In the genomic region with DNA sequence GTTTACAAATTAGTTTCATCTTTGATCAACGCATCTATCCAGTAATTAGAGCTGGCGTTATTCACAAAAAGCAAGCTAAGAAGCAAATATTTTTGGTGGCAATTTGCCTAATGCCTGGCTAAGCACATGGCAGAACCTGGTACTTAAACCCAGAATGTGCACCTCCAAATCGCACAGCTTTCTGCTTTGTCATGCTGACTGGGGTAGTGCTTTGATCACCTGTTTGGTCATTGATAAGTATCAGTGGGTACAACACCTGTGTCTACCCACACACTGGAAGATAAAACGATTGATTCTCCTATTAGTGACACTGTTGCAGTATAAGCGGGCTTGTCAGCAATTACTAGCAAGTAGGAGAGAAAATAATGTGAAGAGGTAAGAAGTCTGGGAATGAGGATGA, we compare ENCODE assay signal across 1 cellular context.
A peak's percentile ranks its signal among the peaks of the same experiment; 100 is the strongest.
TF ChIP-seq lines count a peak whose summit lies in the region.

No MANE protein-coding gene starts in this region.

TF ChIP-seq in K562, 482 proteins besides CTCF, POLR2A, EP300 and RAD21 (continued from another document and continues in another):
- peak; percentile 60 for TF ChIP-seq MAFF (IDR thresholded peaks at IDR 0.05; ENCODE audit: low read length)
- TF ChIP-seq CBFA2T2 (conservative IDR thresholded peaks at IDR 0.05), result peak; percentile 27; the same call in 1 of the 2 replicates
- TF ChIP-seq TAF9B (IDR thresholded peaks at IDR 0.05; ENCODE audit: partially characterized antibody), result peak; percentile 22
- no peak for TF ChIP-seq ZNF830 (CRISPR knock-in tag; IDR thresholded peaks at IDR 0.05)
- no peak for TF ChIP-seq PYGO2 (tag; IDR thresholded peaks at IDR 0.05)
- TF ChIP-seq ZNF436 (CRISPR knock-in tag; IDR thresholded peaks at IDR 0.05), result no peak
- TF ChIP-seq BCLAF1 (IDR thresholded peaks at IDR 0.05; ENCODE audit: borderline replicate concordance in 1 of 2, control insufficient read depth in 1 of 2, low read depth in 2 of 2, low read length in 1 of 2), result no peak
- TF ChIP-seq HMBOX1 (IDR thresholded peaks at IDR 0.05), result no peak
- no peak for TF ChIP-seq PML (IDR thresholded peaks at IDR 0.05; ENCODE audit: low read length)
- TF ChIP-seq ARID1B (IDR thresholded peaks at IDR 0.05), result peak; percentile 62
- no peak for TF ChIP-seq ID3 (CRISPR knock-in tag; IDR thresholded peaks at IDR 0.05)
- TF ChIP-seq ID3 (tag; IDR thresholded peaks at IDR 0.05), result no peak
- no peak for TF ChIP-seq E2F3 (CRISPR knock-in tag; IDR thresholded peaks at IDR 0.05)
- no peak for TF ChIP-seq NFE2L1 (tag; IDR thresholded peaks at IDR 0.05; ENCODE audit: borderline replicate concordance, low read depth)
- TF ChIP-seq RFX7 (CRISPR knock-in tag; IDR thresholded peaks at IDR 0.05), result no peak
- no peak for TF ChIP-seq ZNF695 (CRISPR knock-in tag; IDR thresholded peaks at IDR 0.05)
- no peak for TF ChIP-seq MYNN (IDR thresholded peaks at IDR 0.05)
- TF ChIP-seq MYNN (CRISPR knock-in tag; IDR thresholded peaks at IDR 0.05), result no peak
- no peak for TF ChIP-seq ZKSCAN8 (CRISPR knock-in tag; IDR thresholded peaks at IDR 0.05)
- TF ChIP-seq, protein P1, sequence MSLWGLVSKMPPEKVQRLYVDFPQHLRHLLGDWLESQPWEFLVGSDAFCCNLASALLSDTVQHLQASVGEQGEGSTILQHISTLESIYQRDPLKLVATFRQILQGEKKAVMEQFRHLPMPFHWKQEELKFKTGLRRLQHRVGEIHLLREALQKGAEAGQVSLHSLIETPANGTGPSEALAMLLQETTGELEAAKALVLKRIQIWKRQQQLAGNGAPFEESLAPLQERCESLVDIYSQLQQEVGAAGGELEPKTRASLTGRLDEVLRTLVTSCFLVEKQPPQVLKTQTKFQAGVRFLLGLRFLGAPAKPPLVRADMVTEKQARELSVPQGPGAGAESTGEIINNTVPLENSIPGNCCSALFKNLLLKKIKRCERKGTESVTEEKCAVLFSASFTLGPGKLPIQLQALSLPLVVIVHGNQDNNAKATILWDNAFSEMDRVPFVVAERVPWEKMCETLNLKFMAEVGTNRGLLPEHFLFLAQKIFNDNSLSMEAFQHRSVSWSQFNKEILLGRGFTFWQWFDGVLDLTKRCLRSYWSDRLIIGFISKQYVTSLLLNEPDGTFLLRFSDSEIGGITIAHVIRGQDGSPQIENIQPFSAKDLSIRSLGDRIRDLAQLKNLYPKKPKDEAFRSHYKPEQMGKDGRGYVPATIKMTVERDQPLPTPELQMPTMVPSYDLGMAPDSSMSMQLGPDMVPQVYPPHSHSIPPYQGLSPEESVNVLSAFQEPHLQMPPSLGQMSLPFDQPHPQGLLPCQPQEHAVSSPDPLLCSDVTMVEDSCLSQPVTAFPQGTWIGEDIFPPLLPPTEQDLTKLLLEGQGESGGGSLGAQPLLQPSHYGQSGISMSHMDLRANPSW (CRISPR knock-in tag; IDR thresholded peaks at IDR 0.05), result no peak
- TF ChIP-seq TOE1 (IDR thresholded peaks at IDR 0.05; ENCODE audit: borderline replicate concordance), result no peak
- TF ChIP-seq TOE1 (CRISPR knock-in tag; IDR thresholded peaks at IDR 0.05; ENCODE audit: borderline replicate concordance, low read depth), result no peak
- no peak for TF ChIP-seq SRSF9 (IDR thresholded peaks at IDR 0.05; ENCODE audit: borderline replicate concordance, low read depth, low read length)
- TF ChIP-seq, protein P2, sequence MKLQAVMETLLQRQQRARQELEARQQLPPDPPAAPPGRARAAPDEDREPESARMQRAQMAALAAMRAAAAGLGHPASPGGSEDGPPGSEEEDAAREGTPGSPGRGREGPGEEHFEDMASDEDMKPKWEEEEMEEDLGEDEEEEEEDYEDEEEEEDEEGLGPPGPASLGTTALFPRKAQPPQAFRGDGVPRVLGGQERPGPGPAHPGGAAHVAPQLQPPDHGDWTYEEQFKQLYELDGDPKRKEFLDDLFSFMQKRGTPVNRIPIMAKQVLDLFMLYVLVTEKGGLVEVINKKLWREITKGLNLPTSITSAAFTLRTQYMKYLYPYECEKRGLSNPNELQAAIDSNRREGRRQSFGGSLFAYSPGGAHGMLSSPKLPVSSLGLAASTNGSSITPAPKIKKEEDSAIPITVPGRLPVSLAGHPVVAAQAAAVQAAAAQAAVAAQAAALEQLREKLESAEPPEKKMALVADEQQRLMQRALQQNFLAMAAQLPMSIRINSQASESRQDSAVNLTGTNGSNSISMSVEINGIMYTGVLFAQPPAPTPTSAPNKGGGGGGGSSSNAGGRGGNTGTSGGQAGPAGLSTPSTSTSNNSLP (IDR thresholded peaks at IDR 0.05; ENCODE audit: borderline replicate concordance, low read depth, low read length), result no peak
- TF ChIP-seq ZNF384 (IDR thresholded peaks at IDR 0.05; ENCODE audit: low read depth, low read length), result no peak
- no peak for TF ChIP-seq RB1 (IDR thresholded peaks at IDR 0.05; ENCODE audit: low read depth)
- no peak for TF ChIP-seq ZC3H8 (IDR thresholded peaks at IDR 0.05)
- TF ChIP-seq, protein P3, sequence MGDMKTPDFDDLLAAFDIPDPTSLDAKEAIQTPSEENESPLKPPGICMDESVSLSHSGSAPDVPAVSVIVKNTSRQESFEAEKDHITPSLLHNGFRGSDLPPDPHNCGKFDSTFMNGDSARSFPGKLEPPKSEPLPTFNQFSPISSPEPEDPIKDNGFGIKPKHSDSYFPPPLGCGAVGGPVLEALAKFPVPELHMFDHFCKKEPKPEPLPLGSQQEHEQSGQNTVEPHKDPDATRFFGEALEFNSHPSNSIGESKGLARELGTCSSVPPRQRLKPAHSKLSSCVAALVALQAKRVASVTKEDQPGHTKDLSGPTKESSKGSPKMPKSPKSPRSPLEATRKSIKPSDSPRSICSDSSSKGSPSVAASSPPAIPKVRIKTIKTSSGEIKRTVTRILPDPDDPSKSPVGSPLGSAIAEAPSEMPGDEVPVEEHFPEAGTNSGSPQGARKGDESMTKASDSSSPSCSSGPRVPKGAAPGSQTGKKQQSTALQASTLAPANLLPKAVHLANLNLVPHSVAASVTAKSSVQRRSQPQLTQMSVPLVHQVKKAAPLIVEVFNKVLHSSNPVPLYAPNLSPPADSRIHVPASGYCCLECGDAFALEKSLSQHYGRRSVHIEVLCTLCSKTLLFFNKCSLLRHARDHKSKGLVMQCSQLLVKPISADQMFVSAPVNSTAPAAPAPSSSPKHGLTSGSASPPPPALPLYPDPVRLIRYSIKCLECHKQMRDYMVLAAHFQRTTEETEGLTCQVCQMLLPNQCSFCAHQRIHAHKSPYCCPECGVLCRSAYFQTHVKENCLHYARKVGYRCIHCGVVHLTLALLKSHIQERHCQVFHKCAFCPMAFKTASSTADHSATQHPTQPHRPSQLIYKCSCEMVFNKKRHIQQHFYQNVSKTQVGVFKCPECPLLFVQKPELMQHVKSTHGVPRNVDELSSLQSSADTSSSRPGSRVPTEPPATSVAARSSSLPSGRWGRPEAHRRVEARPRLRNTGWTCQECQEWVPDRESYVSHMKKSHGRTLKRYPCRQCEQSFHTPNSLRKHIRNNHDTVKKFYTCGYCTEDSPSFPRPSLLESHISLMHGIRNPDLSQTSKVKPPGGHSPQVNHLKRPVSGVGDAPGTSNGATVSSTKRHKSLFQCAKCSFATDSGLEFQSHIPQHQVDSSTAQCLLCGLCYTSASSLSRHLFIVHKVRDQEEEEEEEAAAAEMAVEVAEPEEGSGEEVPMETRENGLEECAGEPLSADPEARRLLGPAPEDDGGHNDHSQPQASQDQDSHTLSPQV (IDR thresholded peaks at IDR 0.05), result peak; percentile 53; the same call in 1 of the 2 replicates
- no peak for TF ChIP-seq BDP1 (IDR thresholded peaks at IDR 0.05; ENCODE audit: insufficient read depth, insufficient read length)
- TF ChIP-seq CBX3 (IDR thresholded peaks at IDR 0.05; ENCODE audit: borderline replicate concordance in 1 of 2, low read length in 2 of 2), result no peak
- TF ChIP-seq, protein P4, sequence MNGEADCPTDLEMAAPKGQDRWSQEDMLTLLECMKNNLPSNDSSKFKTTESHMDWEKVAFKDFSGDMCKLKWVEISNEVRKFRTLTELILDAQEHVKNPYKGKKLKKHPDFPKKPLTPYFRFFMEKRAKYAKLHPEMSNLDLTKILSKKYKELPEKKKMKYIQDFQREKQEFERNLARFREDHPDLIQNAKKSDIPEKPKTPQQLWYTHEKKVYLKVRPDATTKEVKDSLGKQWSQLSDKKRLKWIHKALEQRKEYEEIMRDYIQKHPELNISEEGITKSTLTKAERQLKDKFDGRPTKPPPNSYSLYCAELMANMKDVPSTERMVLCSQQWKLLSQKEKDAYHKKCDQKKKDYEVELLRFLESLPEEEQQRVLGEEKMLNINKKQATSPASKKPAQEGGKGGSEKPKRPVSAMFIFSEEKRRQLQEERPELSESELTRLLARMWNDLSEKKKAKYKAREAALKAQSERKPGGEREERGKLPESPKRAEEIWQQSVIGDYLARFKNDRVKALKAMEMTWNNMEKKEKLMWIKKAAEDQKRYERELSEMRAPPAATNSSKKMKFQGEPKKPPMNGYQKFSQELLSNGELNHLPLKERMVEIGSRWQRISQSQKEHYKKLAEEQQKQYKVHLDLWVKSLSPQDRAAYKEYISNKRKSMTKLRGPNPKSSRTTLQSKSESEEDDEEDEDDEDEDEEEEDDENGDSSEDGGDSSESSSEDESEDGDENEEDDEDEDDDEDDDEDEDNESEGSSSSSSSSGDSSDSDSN (IDR thresholded peaks at IDR 0.05; ENCODE audit: borderline replicate concordance in 1 of 2, low read depth in 2 of 2, low read length in 2 of 2), result no peak
- TF ChIP-seq SIX5 (IDR thresholded peaks at IDR 0.05; ENCODE audit: borderline replicate concordance in 1 of 2, insufficient read depth in 1 of 2, low read depth in 1 of 2, low read length in 2 of 2), result no peak
- no peak for TF ChIP-seq ZNF124 (CRISPR knock-in tag; IDR thresholded peaks at IDR 0.05)
- TF ChIP-seq FOSL1 (tag; conservative IDR thresholded peaks at IDR 0.05), result no peak
- no peak for TF ChIP-seq NFXL1 (CRISPR knock-in tag; IDR thresholded peaks at IDR 0.05)
- TF ChIP-seq, protein P5, sequence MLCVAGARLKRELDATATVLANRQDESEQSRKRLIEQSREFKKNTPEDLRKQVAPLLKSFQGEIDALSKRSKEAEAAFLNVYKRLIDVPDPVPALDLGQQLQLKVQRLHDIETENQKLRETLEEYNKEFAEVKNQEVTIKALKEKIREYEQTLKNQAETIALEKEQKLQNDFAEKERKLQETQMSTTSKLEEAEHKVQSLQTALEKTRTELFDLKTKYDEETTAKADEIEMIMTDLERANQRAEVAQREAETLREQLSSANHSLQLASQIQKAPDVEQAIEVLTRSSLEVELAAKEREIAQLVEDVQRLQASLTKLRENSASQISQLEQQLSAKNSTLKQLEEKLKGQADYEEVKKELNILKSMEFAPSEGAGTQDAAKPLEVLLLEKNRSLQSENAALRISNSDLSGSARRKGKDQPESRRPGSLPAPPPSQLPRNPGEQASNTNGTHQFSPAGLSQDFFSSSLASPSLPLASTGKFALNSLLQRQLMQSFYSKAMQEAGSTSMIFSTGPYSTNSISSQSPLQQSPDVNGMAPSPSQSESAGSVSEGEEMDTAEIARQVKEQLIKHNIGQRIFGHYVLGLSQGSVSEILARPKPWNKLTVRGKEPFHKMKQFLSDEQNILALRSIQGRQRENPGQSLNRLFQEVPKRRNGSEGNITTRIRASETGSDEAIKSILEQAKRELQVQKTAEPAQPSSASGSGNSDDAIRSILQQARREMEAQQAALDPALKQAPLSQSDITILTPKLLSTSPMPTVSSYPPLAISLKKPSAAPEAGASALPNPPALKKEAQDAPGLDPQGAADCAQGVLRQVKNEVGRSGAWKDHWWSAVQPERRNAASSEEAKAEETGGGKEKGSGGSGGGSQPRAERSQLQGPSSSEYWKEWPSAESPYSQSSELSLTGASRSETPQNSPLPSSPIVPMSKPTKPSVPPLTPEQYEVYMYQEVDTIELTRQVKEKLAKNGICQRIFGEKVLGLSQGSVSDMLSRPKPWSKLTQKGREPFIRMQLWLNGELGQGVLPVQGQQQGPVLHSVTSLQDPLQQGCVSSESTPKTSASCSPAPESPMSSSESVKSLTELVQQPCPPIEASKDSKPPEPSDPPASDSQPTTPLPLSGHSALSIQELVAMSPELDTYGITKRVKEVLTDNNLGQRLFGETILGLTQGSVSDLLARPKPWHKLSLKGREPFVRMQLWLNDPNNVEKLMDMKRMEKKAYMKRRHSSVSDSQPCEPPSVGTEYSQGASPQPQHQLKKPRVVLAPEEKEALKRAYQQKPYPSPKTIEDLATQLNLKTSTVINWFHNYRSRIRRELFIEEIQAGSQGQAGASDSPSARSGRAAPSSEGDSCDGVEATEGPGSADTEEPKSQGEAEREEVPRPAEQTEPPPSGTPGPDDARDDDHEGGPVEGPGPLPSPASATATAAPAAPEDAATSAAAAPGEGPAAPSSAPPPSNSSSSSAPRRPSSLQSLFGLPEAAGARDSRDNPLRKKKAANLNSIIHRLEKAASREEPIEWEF (CRISPR knock-in tag; IDR thresholded peaks at IDR 0.05), result no peak
- TF ChIP-seq ZNF12 (CRISPR knock-in tag; IDR thresholded peaks at IDR 0.05), result no peak
